Comparison of ENCODE assay signal across 8 cellular contexts in genomic region chr5:112186401-112186990, GRCh38.
DNase-seq lines count a peak whose midpoint lies in the region; ATAC-seq lines count a peak whose summit lies in the region.

No MANE protein-coding gene starts in this region.

- peaks cover 29% of the 10 kb centered on the region for H3K27me3 Mint-ChIP-seq in activated naive CD4-positive, alpha-beta T cell treated with anti-CD3 and anti-CD28 coated beads for 36 hours (ENCODE audit: low read depth)
- peaks cover 39% of the 10 kb centered on the region for H3K27me3 Mint-ChIP-seq in activated CD8-positive, alpha-beta T cell treated with anti-CD3 and anti-CD28 coated beads, Interleukin-2, amount 10 ng/mL, durations not matched to agents 7 days and 5 days (ENCODE audit: low read depth)
- peaks cover 49% of the 10 kb centered on the region for H3K27me3 Mint-ChIP-seq in activated CD4-positive, alpha-beta memory T cell treated with anti-CD3 and anti-CD28 coated beads, Interleukin-2, amount 10 ng/mL, durations not matched to agents 7 days and 5 days

- H3K4me1 Mint-ChIP-seq in activated naive CD4-positive, alpha-beta T cell treated with anti-CD3 and anti-CD28 coated beads for 36 hours (ENCODE audit: low read depth): peaks cover 9% of the 10 kb centered on the region
- no peaks in the 10 kb centered on the region for H3K4me1 Mint-ChIP-seq in activated CD8-positive, alpha-beta T cell treated with anti-CD3 and anti-CD28 coated beads, Interleukin-2, amount 10 ng/mL, durations not matched to agents 7 days and 5 days (ENCODE audit: low read depth)
- H3K4me1 Mint-ChIP-seq in activated CD4-positive, alpha-beta memory T cell treated with anti-CD3 and anti-CD28 coated beads, Interleukin-2, amount 10 ng/mL, durations not matched to agents 7 days and 5 days: no peaks in the 10 kb centered on the region

- no peaks in the 10 kb centered on the region for H3K36me3 Mint-ChIP-seq in activated naive CD4-positive, alpha-beta T cell treated with anti-CD3 and anti-CD28 coated beads for 36 hours (ENCODE audit: low read depth)
- H3K36me3 Mint-ChIP-seq in activated CD8-positive, alpha-beta T cell treated with anti-CD3 and anti-CD28 coated beads, Interleukin-2, amount 10 ng/mL, durations not matched to agents 7 days and 5 days (ENCODE audit: low read depth): no peaks in the 10 kb centered on the region
- no peaks in the 10 kb centered on the region for H3K36me3 Mint-ChIP-seq in activated CD4-positive, alpha-beta memory T cell treated with anti-CD3 and anti-CD28 coated beads, Interleukin-2, amount 10 ng/mL, durations not matched to agents 7 days and 5 days (ENCODE audit: low read depth)

- peak; percentile 44 for ATAC-seq in activated CD8-positive, alpha-beta T cell treated with anti-CD3 and anti-CD28 coated beads, Interleukin-2, amount 10 ng/mL, durations not matched to agents 7 days and 5 days

- H3K4me3 Mint-ChIP-seq in activated naive CD4-positive, alpha-beta T cell treated with anti-CD3 and anti-CD28 coated beads for 36 hours: no peak overlapping the region
- H3K4me3 Mint-ChIP-seq in activated CD8-positive, alpha-beta T cell treated with anti-CD3 and anti-CD28 coated beads, Interleukin-2, amount 10 ng/mL, durations not matched to agents 7 days and 5 days: no peak overlapping the region
- no peak overlapping the region for H3K4me3 Mint-ChIP-seq in activated CD4-positive, alpha-beta memory T cell treated with anti-CD3 and anti-CD28 coated beads, Interleukin-2, amount 10 ng/mL, durations not matched to agents 7 days and 5 days

- no peak overlapping the region for H3K27ac Mint-ChIP-seq in activated naive CD4-positive, alpha-beta T cell treated with anti-CD3 and anti-CD28 coated beads for 36 hours
- no peak overlapping the region for H3K27ac Mint-ChIP-seq in activated CD8-positive, alpha-beta T cell treated with anti-CD3 and anti-CD28 coated beads, Interleukin-2, amount 10 ng/mL, durations not matched to agents 7 days and 5 days
- no peak overlapping the region for H3K27ac Mint-ChIP-seq in activated CD4-positive, alpha-beta memory T cell treated with anti-CD3 and anti-CD28 coated beads, Interleukin-2, amount 10 ng/mL, durations not matched to agents 7 days and 5 days

- peak; percentile 35 for DNase-seq in activated naive CD4-positive, alpha-beta T cell treated with anti-CD3 and anti-CD28 coated beads for 36 hours
- no peak for DNase-seq in activated naive CD4-positive, alpha-beta T cell treated with anti-CD3 and anti-CD28 coated beads, Interleukin-2, amount 50 U/mL, for 16 hours
- DNase-seq in LoVo (ENCODE audit: low spot score) (peak; percentile 55), iris pigment epithelial cell (ENCODE audit: low read depth) (peak; percentile 56), OCI-M2 (lab: John Stamatoyannopoulos, UW; ENCODE audit: unreplicated experiment) (no peak)
- DNase-seq in activated CD8-positive, alpha-beta T cell treated with anti-CD3 and anti-CD28 coated beads, Interleukin-2, amount 10 ng/mL, durations not matched to agents 7 days and 5 days: peak; percentile 42
- DNase-seq in activated CD4-positive, CD25-positive, alpha-beta regulatory T cell treated with anti-CD3 and anti-CD28 coated beads, Interleukin-2, amount 50 U/mL, for 72 hours: no peak
- no peak for DNase-seq in activated CD4-positive, alpha-beta memory T cell treated with anti-CD3 and anti-CD28 coated beads, Interleukin-2, amount 10 ng/mL, durations not matched to agents 7 days and 5 days

- POLR2A ChIA-PET in activated CD8-positive, alpha-beta T cell treated with anti-CD3 and anti-CD28 coated beads, Interleukin-2, amount 10 ng/mL, durations not matched to agents 7 days and 5 days (lab: Charles Lee): interaction anchor here (0.6 kb wide), 1 partner anchor 21 kb away, joined by 3 read pairs; no protein-coding TSS in a partner anchor
- POLR2A ChIA-PET in activated CD4-positive, alpha-beta memory T cell treated with anti-CD3 and anti-CD28 coated beads, Interleukin-2, amount 10 ng/mL, durations not matched to agents 7 days and 5 days (lab: Charles Lee): no interaction called here

- CTCF ChIA-PET in activated naive CD4-positive, alpha-beta T cell treated with anti-CD3 and anti-CD28 coated beads for 36 hours (lab: Charles Lee): interaction anchor here (0.9 kb wide), 1 partner anchor 11 kb away, joined by 4 read pairs; no protein-coding TSS in a partner anchor
- CTCF ChIA-PET in activated CD8-positive, alpha-beta T cell treated with anti-CD3 and anti-CD28 coated beads, Interleukin-2, amount 10 ng/mL, durations not matched to agents 7 days and 5 days (lab: Charles Lee): interaction anchor here (1.2 kb wide), 2 partner anchors 11 to 66 kb away, joined by 4 to 7 read pairs; no protein-coding TSS in a partner anchor
- CTCF ChIA-PET in activated CD4-positive, alpha-beta memory T cell treated with anti-CD3 and anti-CD28 coated beads, Interleukin-2, amount 10 ng/mL, durations not matched to agents 7 days and 5 days (lab: Charles Lee): no interaction called here

- intact Hi-C loops in activated naive CD4-positive, alpha-beta T cell treated with anti-CD3 and anti-CD28 coated beads for 36 hours (cut with micrococcal nuclease): no loop called here

- no peaks in the 10 kb centered on the region for H3K9me3 Mint-ChIP-seq in activated naive CD4-positive, alpha-beta T cell treated with anti-CD3 and anti-CD28 coated beads for 36 hours
- no peaks in the 10 kb centered on the region for H3K9me3 Mint-ChIP-seq in activated CD8-positive, alpha-beta T cell treated with anti-CD3 and anti-CD28 coated beads, Interleukin-2, amount 10 ng/mL, durations not matched to agents 7 days and 5 days (ENCODE audit: insufficient read depth)
- H3K9me3 Mint-ChIP-seq in activated CD4-positive, alpha-beta memory T cell treated with anti-CD3 and anti-CD28 coated beads, Interleukin-2, amount 10 ng/mL, durations not matched to agents 7 days and 5 days: no peaks in the 10 kb centered on the region

Comparison
In these comparisons a context has a peak if more than half of its experiments do, and no peak if none do; other contexts are left out.
1. DNase-seq: peak in activated naive CD4-positive, alpha-beta T cell treated with anti-CD3 and anti-CD28 coated beads for 36 hours (single experiment), LoVo (single experiment), activated CD8-positive, alpha-beta T cell treated with anti-CD3 and anti-CD28 coated beads, Interleukin-2, amount 10 ng/mL, durations not matched to agents 7 days and 5 days (single experiment) and iris pigment epithelial cell (single experiment); none in activated naive CD4-positive, alpha-beta T cell treated with anti-CD3 and anti-CD28 coated beads, Interleukin-2, amount 50 U/mL, for 16 hours (single experiment), activated CD4-positive, CD25-positive, alpha-beta regulatory T cell treated with anti-CD3 and anti-CD28 coated beads, Interleukin-2, amount 50 U/mL, for 72 hours (single experiment), activated CD4-positive, alpha-beta memory T cell treated with anti-CD3 and anti-CD28 coated beads, Interleukin-2, amount 10 ng/mL, durations not matched to agents 7 days and 5 days (single experiment) and OCI-M2 (single experiment).